In the genomic region with DNA sequence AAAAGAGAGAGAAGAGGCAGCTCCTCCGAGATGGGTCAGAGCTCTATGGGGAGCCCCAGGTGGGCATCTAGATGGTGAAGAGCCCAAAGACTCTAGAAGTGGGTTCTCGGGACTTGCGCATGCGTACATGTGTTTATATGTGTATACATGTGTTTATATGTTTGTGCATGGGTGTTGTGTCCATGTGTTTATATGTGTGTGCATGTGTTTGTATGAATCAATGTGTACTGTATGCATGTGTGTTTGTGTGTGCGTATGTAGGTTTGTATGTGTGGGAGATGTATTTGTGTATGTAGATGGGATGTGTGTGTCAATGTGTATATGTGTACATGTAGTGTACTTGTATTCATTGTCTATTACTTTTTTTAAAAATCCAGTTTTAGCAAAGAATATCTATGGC, we compare ENCODE assay signal across 15 cellular contexts. TPM values are rescaled to one million over a fixed set of nuclear protein-coding genes. Genes with fewer than 3 reads are reported as not detected.
DNase-seq lines count a peak whose midpoint lies in the region; ATAC-seq and TF ChIP-seq lines count a peak whose summit lies in the region.
"Had no signal": no experiment of that assay in that cellular context is flagged by ENCODE, and none has a peak within 500 bp of the region (broad histone marks: within the 10 kb centered on the region; RNA-seq: fewer than 3 reads in every experiment).

No MANE protein-coding gene starts in this region.

- H3K9ac ChIP-seq in skeletal muscle tissue (ENCODE audit: low read depth in 1 of 3, low read length in 3 of 3), result no peak overlapping the region

- no peaks in the 10 kb centered on the region for H3K9me3 Mint-ChIP-seq in dendritic cell treated with granulocyte-macrophage colony-stimulating factor and Interleukin-4, amounts not matched to agents 40 ng/mL and 50 ng/mL, for 4 days
- no peaks in the 10 kb centered on the region for H3K9me3 Mint-ChIP-seq in progenitor cell of endocrine pancreas (ENCODE audit: low read depth)

- H3K36me3 ChIP-seq in skeletal muscle tissue (ENCODE audit: control insufficient read depth in 3 of 3, insufficient read depth in 3 of 3, low read length in 3 of 3), result no peaks in the 10 kb centered on the region
- H3K36me3 ChIP-seq: HAP-1 had no signal

- peaks cover 64% of the 10 kb centered on the region for H3K4me1 Mint-ChIP-seq in dendritic cell treated with granulocyte-macrophage colony-stimulating factor and Interleukin-4, amounts not matched to agents 40 ng/mL and 50 ng/mL, for 4 days (ENCODE audit: low read depth)
- H3K4me1 Mint-ChIP-seq in progenitor cell of endocrine pancreas (ENCODE audit: low read depth), result peaks cover 4% of the 10 kb centered on the region

- no peaks in the 10 kb centered on the region for H3K36me3 Mint-ChIP-seq in dendritic cell treated with granulocyte-macrophage colony-stimulating factor and Interleukin-4, amounts not matched to agents 40 ng/mL and 50 ng/mL, for 4 days (ENCODE audit: low read depth)
- H3K36me3 Mint-ChIP-seq in progenitor cell of endocrine pancreas (ENCODE audit: insufficient read depth), result no peaks in the 10 kb centered on the region

- H3K4me3 Mint-ChIP-seq in dendritic cell treated with granulocyte-macrophage colony-stimulating factor and Interleukin-4, amounts not matched to agents 40 ng/mL and 50 ng/mL, for 4 days, result peak overlapping the region; percentile 38
- H3K4me3 Mint-ChIP-seq in progenitor cell of endocrine pancreas (ENCODE audit: low read depth), result no peak overlapping the region

- H3K4me1 ChIP-seq in skeletal muscle tissue (ENCODE audit: control insufficient read depth in 3 of 3, insufficient read depth in 3 of 3, low read length in 3 of 3), result peaks cover 15 to 34% (median 18%) of the 10 kb centered on the region in 3 donors
- H3K4me1 ChIP-seq in right cardiac atrium (ENCODE audit: control insufficient read depth, insufficient read depth, low read length), result peaks cover 3% of the 10 kb centered on the region
- H3K4me1 ChIP-seq: HAP-1 had no signal

- H3K27ac ChIP-seq in skeletal muscle tissue (ENCODE audit: low read depth, low read length) (peak overlapping the region; percentile 78), dorsolateral prefrontal cortex (peak overlapping the region in 1 of 59 donors; percentile 15), right cardiac atrium (ENCODE audit: low read length) (no peak overlapping the region)
- H3K27ac ChIP-seq: C4-2B had no signal

- H3K27me3 ChIP-seq in skeletal muscle tissue (ENCODE audit: control insufficient read depth in 3 of 3, insufficient read depth in 3 of 3, low read length in 3 of 3), result peaks cover 11 to 20% (median 18%) of the 10 kb centered on the region in 3 donors
- H3K27me3 ChIP-seq in dorsolateral prefrontal cortex, result peaks cover 0 to 25% (median 17%) of the 10 kb centered on the region in 45 donors
- H3K27me3 ChIP-seq in right cardiac atrium (ENCODE audit: control insufficient read depth, insufficient read depth), result no peaks in the 10 kb centered on the region

- ATAC-seq in GM18868 (IDR thresholded peaks at IDR 0.05; ENCODE audit: unreplicated experiment) (peak; percentile 5), HG03565 (IDR thresholded peaks at IDR 0.05; ENCODE audit: unreplicated experiment) (peak; percentile 13), right cardiac atrium (no peak)

- H3K9me3 ChIP-seq in skeletal muscle tissue (ENCODE audit: control insufficient read depth in 3 of 3, low read length in 3 of 3), result no peaks in the 10 kb centered on the region
- H3K9me3 ChIP-seq in right cardiac atrium (ENCODE audit: control insufficient read depth, low read length), result no peaks in the 10 kb centered on the region
- H3K9me3 ChIP-seq: HAP-1 had no signal

- DNase-seq in dorsolateral prefrontal cortex, result no peak
- no peak for DNase-seq in right cardiac atrium
- DNase-seq in progenitor cell of endocrine pancreas (ENCODE audit: low spot score, unreplicated experiment), result no peak
- DNase-seq: DND-41; NCI-H1417 treated with DMSO at 0.1 percent for 48 hours; NCI-H1930; NK-92 treated with Interleukin-12 subunit alpha and Interleukin-12 subunit beta, amount 100 ng/mL, for 24 hours had no signal

- H3K4me3 ChIP-seq in skeletal muscle tissue (ENCODE audit: low read length in 3 of 3) (no peak overlapping the region), dorsolateral prefrontal cortex (no peak overlapping the region), right cardiac atrium (ENCODE audit: low read length) (no peak overlapping the region)
- H3K4me3 ChIP-seq: GM12878, HAP-1 had no signal

- TF ChIP-seq CTCF in dorsolateral prefrontal cortex (IDR thresholded peaks at IDR 0.05 in 54 of 56, conservative IDR thresholded peaks at IDR 0.05 in 2 of 56; ENCODE audit: low read depth in 1 of 56, partially characterized antibody in 56 of 56) (no peak), progenitor cell of endocrine pancreas (IDR thresholded peaks at IDR 0.05; ENCODE audit: unreplicated experiment) (no peak)

- peaks cover 26% of the 10 kb centered on the region for H3K27me3 Mint-ChIP-seq in dendritic cell treated with granulocyte-macrophage colony-stimulating factor and Interleukin-4, amounts not matched to agents 40 ng/mL and 50 ng/mL, for 4 days
- H3K27me3 Mint-ChIP-seq in progenitor cell of endocrine pancreas, result peaks cover 33% of the 10 kb centered on the region

- 94% methylated on average over 5 of the region's 5 CpGs for WGBS in right cardiac atrium

- H3K27ac Mint-ChIP-seq in dendritic cell treated with granulocyte-macrophage colony-stimulating factor and Interleukin-4, amounts not matched to agents 40 ng/mL and 50 ng/mL, for 4 days, result peak overlapping the region; percentile 86
- H3K27ac Mint-ChIP-seq in progenitor cell of endocrine pancreas, result no peak overlapping the region

- intact Hi-C loops in dendritic cell treated with granulocyte-macrophage colony-stimulating factor and Interleukin-4, amounts not matched to agents 40 ng/mL and 50 ng/mL, for 4 days (cut with micrococcal nuclease), result no loop called here
- intact Hi-C loops in dorsolateral prefrontal cortex (cut with DNase I) (no loop called here), right cardiac atrium (cut with DNase I) (no loop called here)

RNA-seq across cellular contexts. Expression of gene DNPEP, which starts 25.6 kb away (rescaled TPM):
- total RNA-seq in skeletal muscle tissue (25.1 TPM), dorsolateral prefrontal cortex (10 to 100 TPM; 22.8 to 48.2 (median 32.1) TPM), right cardiac atrium (10 to 100 TPM; 42.2 to 58.8 (median 56.2) TPM), progenitor cell of endocrine pancreas (36.0 and 47.0 TPM in 2 replicates)
- polyA plus RNA-seq in right cardiac atrium, result 50.0 TPM

RNA-seq across cellular contexts. Expression of gene RESP18, which starts 29.5 kb away (rescaled TPM):
- total RNA-seq in skeletal muscle tissue (not detected), dorsolateral prefrontal cortex (1 to 10 TPM in 88 of 120 experiments, under 1 TPM in 12, not detected in 20; 0.72 to 5.7 (median 1.9) TPM), right cardiac atrium (not detected), progenitor cell of endocrine pancreas (not detected in 2 replicates)
- not detected for polyA plus RNA-seq in right cardiac atrium
- total RNA-seq: GM12878, HT1080 had no signal
- polyA plus RNA-seq: GM12878 had no signal

RNA-seq across cellular contexts. Expression of gene PTPRN, which starts 52.9 kb away (rescaled TPM):
- total RNA-seq in skeletal muscle tissue (not detected), dorsolateral prefrontal cortex (100 to 1,000 TPM in 119 of 120 experiments, 10 to 100 TPM in 1; 85.5 to 353 (median 259) TPM), right cardiac atrium (under 1 TPM in 1 of 4 donors, not detected in 3; 0.25 TPM), progenitor cell of endocrine pancreas (30.2 and 30.5 TPM in 2 replicates)
- polyA plus RNA-seq in right cardiac atrium, result 0.41 TPM
- total RNA-seq: GM12878 had no signal

RNA-seq across cellular contexts. Expression of gene DES, which starts 56.1 kb away (rescaled TPM):
- total RNA-seq in skeletal muscle tissue, result 3,588 TPM
- total RNA-seq in dorsolateral prefrontal cortex, result 100 to 1,000 TPM in 3 of 120 experiments, 10 to 100 TPM in 27, 1 to 10 TPM in 72, under 1 TPM in 18; 0.25 to 282 (median 3.2) TPM
- over 10,000 TPM in 1 of 4 donors, 1,000 to 10,000 TPM in 3; 6,970 to 10,932 (median 7,338) TPM for total RNA-seq in right cardiac atrium
- 9,146 TPM for polyA plus RNA-seq in right cardiac atrium
- total RNA-seq in progenitor cell of endocrine pancreas, result not detected in 2 replicates
- total RNA-seq: HT1080 had no signal
- polyA plus RNA-seq: GM12878 had no signal

Comparison
In these comparisons a context has a peak if more than half of its experiments do, and no peak if none do; other contexts are left out.
1. ATAC-seq: peak in GM18868 (single experiment) and HG03565 (single experiment); none in right cardiac atrium (0 of 2).
2. RNA of gene PTPRN, which starts 52.9 kb away (total RNA-seq): 85.5 to 353 TPM in dorsolateral prefrontal cortex and 30.2 to 30.5 TPM in progenitor cell of endocrine pancreas; 0.25 TPM in right cardiac atrium and not detected in skeletal muscle tissue (single experiment); every median in the first group is over 10 times any median in the second.